Comparison of ENCODE assay signal across 1 cellular context in genomic region chr14:103518416-103519042, GRCh38.
A peak's percentile ranks its signal among the peaks of the same experiment; 100 is the strongest.
TF ChIP-seq lines count a peak whose summit lies in the region.

No MANE protein-coding gene starts in this region.

TF ChIP-seq in HCT116, 20 proteins besides CTCF, POLR2A, EP300 and RAD21:
- TF ChIP-seq, protein P1, sequence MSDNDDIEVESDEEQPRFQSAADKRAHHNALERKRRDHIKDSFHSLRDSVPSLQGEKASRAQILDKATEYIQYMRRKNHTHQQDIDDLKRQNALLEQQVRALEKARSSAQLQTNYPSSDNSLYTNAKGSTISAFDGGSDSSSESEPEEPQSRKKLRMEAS (IDR thresholded peaks at IDR 0.05), result no peak
- 0 out of 2 replicates have a peak, but pooled peaks have one; percentile 17 for TF ChIP-seq POLR2AphosphoS5 (IDR thresholded peaks at IDR 0.05; ENCODE audit: low read depth, low read length)
